Comparison of ENCODE assay signal across 5 cellular contexts in the genomic region with DNA sequence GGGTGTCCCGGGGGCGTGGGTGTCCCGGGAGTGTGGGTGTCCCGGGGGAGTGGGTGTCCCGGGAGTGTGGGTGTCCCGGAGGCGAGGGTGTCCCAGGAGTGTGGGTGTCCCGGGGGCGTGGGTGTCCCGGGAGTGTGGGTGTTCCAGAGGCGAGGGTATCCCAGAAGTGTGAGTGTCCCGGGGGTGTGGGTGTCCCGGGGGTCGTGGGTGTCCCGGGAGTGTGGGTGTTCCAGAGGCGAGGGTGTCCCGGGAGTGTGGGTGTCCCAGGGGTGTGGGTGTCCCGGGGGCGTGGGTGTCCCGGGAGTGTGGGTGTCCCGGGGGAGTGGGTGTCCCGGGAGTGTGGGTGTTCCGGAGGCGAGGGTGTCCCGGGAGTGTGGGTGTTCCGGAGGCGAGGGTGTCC. TPM values are rescaled to one million over a fixed set of nuclear protein-coding genes. Genes with fewer than 3 reads are reported as not detected.
"Had no signal": no experiment of that assay in that cellular context is flagged by ENCODE, and none has a peak within 500 bp of the region (broad histone marks: within the 10 kb centered on the region; RNA-seq: fewer than 3 reads in every experiment).

No MANE protein-coding gene starts in this region.

RNA-seq across cellular contexts. Expression of gene F7, which starts 2.9 kb away (rescaled TPM):
- total RNA-seq: M059J, PC-3, SJSA1 had no signal
- polyA plus RNA-seq: SK-N-SH had no signal

RNA-seq across cellular contexts. Expression of gene F10, which starts 14.1 kb away (rescaled TPM):
- total RNA-seq: PC-3 had no signal

RNA-seq across cellular contexts. Expression of gene PROZ, which starts 49.9 kb away (rescaled TPM):
- total RNA-seq: M059J, PC-3, Right ventricle myocardium superior, SJSA1 had no signal
- polyA plus RNA-seq: SK-N-SH had no signal
